In genomic region chr9:135960328-135961276, GRCh38 we compare ENCODE assay signal across 1 cellular context.
TF ChIP-seq lines count a peak whose summit lies in the region.

No MANE protein-coding gene starts in this region.

TF ChIP-seq in K562, 482 proteins besides CTCF, POLR2A, EP300 and RAD21 (continued from another document and continues in another):
- TF ChIP-seq GTF3C2 (IDR thresholded peaks at IDR 0.05; ENCODE audit: borderline replicate concordance, extremely low read depth, insufficient read length) (no peak), FOXM1 (IDR thresholded peaks at IDR 0.05; ENCODE audit: low read depth) (no peak), FOXM1 (CRISPR knock-in tag; IDR thresholded peaks at IDR 0.05; ENCODE audit: low read depth) (peak; percentile 23; the same call in 1 of the 2 replicates), EGR1 (conservative IDR thresholded peaks at IDR 0.05) (0 out of 2 replicates have a peak, but pooled peaks have one; percentile 11), ZNF778 (CRISPR knock-in tag; IDR thresholded peaks at IDR 0.05) (no peak), IRF1 (CRISPR knock-in tag; IDR thresholded peaks at IDR 0.05; ENCODE audit: borderline replicate concordance) (no peak), ZKSCAN8 (CRISPR knock-in tag; IDR thresholded peaks at IDR 0.05) (no peak), CSDE1 (IDR thresholded peaks at IDR 0.05) (no peak), PCBP1 (IDR thresholded peaks at IDR 0.05; ENCODE audit: low read depth, low read length, poor library complexity, severe bottlenecking) (peak; percentile 71), MAFF (IDR thresholded peaks at IDR 0.05; ENCODE audit: low read length) (no peak), E2F4 (CRISPR knock-in tag; IDR thresholded peaks at IDR 0.05; ENCODE audit: low read depth) (no peak), ZFP30 (CRISPR knock-in tag; IDR thresholded peaks at IDR 0.05; ENCODE audit: borderline replicate concordance) (no peak), GTF2F1 (IDR thresholded peaks at IDR 0.05; ENCODE audit: low read depth, low read length) (no peak), HDAC6 (IDR thresholded peaks at IDR 0.05; ENCODE audit: low read depth, low read length) (no peak), ATF4 (CRISPR knock-in tag; IDR thresholded peaks at IDR 0.05) (0 out of 2 replicates have a peak, but pooled peaks have one; percentile 31), ZKSCAN3 (CRISPR knock-in tag; IDR thresholded peaks at IDR 0.05) (no peak), MYBL2 (IDR thresholded peaks at IDR 0.05; ENCODE audit: low read depth) (no peak), MYBL2 (CRISPR knock-in tag; IDR thresholded peaks at IDR 0.05; ENCODE audit: borderline replicate concordance) (no peak), CCNT2 (IDR thresholded peaks at IDR 0.05; ENCODE audit: borderline replicate concordance, extremely low read depth, insufficient read length, low read depth, low read length) (no peak), RERE (CRISPR knock-in tag; IDR thresholded peaks at IDR 0.05; ENCODE audit: borderline replicate concordance) (no peak), UBTF (IDR thresholded peaks at IDR 0.05; ENCODE audit: borderline replicate concordance in 1 of 2, low read depth in 2 of 2, low read length in 2 of 2) (peak in 1 of 2 experiments; percentile 72; a peak in 2 of 4 replicates), ZHX1 (conservative IDR thresholded peaks at IDR 0.05; ENCODE audit: low read length) (no peak), POLR2AphosphoS5 (IDR thresholded peaks at IDR 0.05; ENCODE audit: control insufficient read depth, insufficient read depth, low read depth, low read length) (peak; percentile 70; the same call in 1 of the 2 replicates), SPI1 (IDR thresholded peaks at IDR 0.05; ENCODE audit: borderline replicate concordance, low read depth, low read length) (peak; percentile 50; the same call in 1 of the 2 replicates), TBP (optimal IDR thresholded peaks at IDR 0.05; ENCODE audit: low read depth, low read length) (peak; percentile 52), ZNF175 (CRISPR knock-in tag; IDR thresholded peaks at IDR 0.05; ENCODE audit: low read depth) (no peak), HDGF (IDR thresholded peaks at IDR 0.05) (no peak), KAT7 (CRISPR knock-in tag; IDR thresholded peaks at IDR 0.05; ENCODE audit: borderline replicate concordance) (peak; percentile 60; the same call in 1 of the 2 replicates), POLR2G (IDR thresholded peaks at IDR 0.05; ENCODE audit: low read depth, low read length) (peak; percentile 81), MLLT1 (IDR thresholded peaks at IDR 0.05) (peak; percentile 85), ESRRA (IDR thresholded peaks at IDR 0.05; ENCODE audit: borderline replicate concordance, low read depth) (peak; percentile 96), CEBPG (CRISPR knock-in tag; IDR thresholded peaks at IDR 0.05) (peak; percentile 46; the same call in 1 of the 2 replicates), CEBPG (tag; conservative IDR thresholded peaks at IDR 0.05 in 1 of 2, IDR thresholded peaks at IDR 0.05 in 1 of 2) (no peak), ZNF140 (CRISPR knock-in tag; IDR thresholded peaks at IDR 0.05) (no peak), MEF2D (tag; conservative IDR thresholded peaks at IDR 0.05; ENCODE audit: low read depth) (no peak), KLF13 (tag; IDR thresholded peaks at IDR 0.05; ENCODE audit: borderline replicate concordance, low read depth) (no peak), TFAP4 (CRISPR knock-in tag; IDR thresholded peaks at IDR 0.05; ENCODE audit: borderline replicate concordance) (no peak), DNMT1 (IDR thresholded peaks at IDR 0.05) (no peak), HNRNPK (IDR thresholded peaks at IDR 0.05; ENCODE audit: low read depth, low read length, poor library complexity, severe bottlenecking) (no peak), TOE1 (IDR thresholded peaks at IDR 0.05; ENCODE audit: borderline replicate concordance) (no peak), TOE1 (CRISPR knock-in tag; IDR thresholded peaks at IDR 0.05; ENCODE audit: borderline replicate concordance, low read depth) (no peak), RBBP5 (IDR thresholded peaks at IDR 0.05; ENCODE audit: borderline replicate concordance, insufficient read depth, low read length, poor library complexity, severe bottlenecking) (peak; percentile 73), SIN3A (IDR thresholded peaks at IDR 0.05; ENCODE audit: borderline replicate concordance in 2 of 2, control insufficient read depth in 1 of 2, low read depth in 2 of 2, low read length in 2 of 2) (peak; percentile 46 to 80; a peak in 1 of 4 replicates), MIER1 (IDR thresholded peaks at IDR 0.05; ENCODE audit: low read depth) (no peak), SNAPC5 (CRISPR knock-in tag; IDR thresholded peaks at IDR 0.05) (no peak)
